8 cellular contexts compared by ENCODE assay signal in genomic region chr12:31658743-31659086, GRCh38. TPM values are rescaled to one million over a fixed set of nuclear protein-coding genes. Genes with fewer than 3 reads are reported as not detected.
DNase-seq lines count a peak whose midpoint lies in the region; ATAC-seq and TF ChIP-seq lines count a peak whose summit lies in the region.

No MANE protein-coding gene starts in this region.

- no peak for DNase-seq in activated naive CD4-positive, alpha-beta T cell treated with anti-CD3 and anti-CD28 coated beads for 36 hours
- DNase-seq in activated naive CD4-positive, alpha-beta T cell treated with Interleukin-2 at 50 U/mL for 16 hours, result no peak
- DNase-seq in right atrium auricular region (ENCODE audit: low spot score), result no peak
- DNase-seq in stimulated activated naive CD8-positive, alpha-beta T cell treated with anti-CD3 and anti-CD28 coated beads, Interleukin-15, amount 100 ng/mL, for 72 hours, result no peak
- no peak for DNase-seq in KBM-7

- peaks cover 11% of the 10 kb centered on the region for H3K4me1 Mint-ChIP-seq in activated naive CD4-positive, alpha-beta T cell treated with anti-CD3 and anti-CD28 coated beads for 36 hours (ENCODE audit: low read depth)
- H3K4me1 Mint-ChIP-seq in stimulated activated naive CD8-positive, alpha-beta T cell treated with anti-CD3 and anti-CD28 coated beads, Interleukin-15, amount 100 ng/mL, for 72 hours, result peaks cover 7% of the 10 kb centered on the region

- H3K27ac Mint-ChIP-seq in activated naive CD4-positive, alpha-beta T cell treated with anti-CD3 and anti-CD28 coated beads for 36 hours, result peak overlapping the region; percentile 98
- peak overlapping the region in 1 of 2 donors; percentile 35 for H3K27ac Mint-ChIP-seq in stimulated activated naive CD8-positive, alpha-beta T cell treated with anti-CD3 and anti-CD28 coated beads, Interleukin-15, amount 100 ng/mL, for 72 hours

- TF ChIP-seq CTCF in WI38 (IDR thresholded peaks at IDR 0.05; ENCODE audit: low read depth, low read length) (no peak), right atrium auricular region (IDR thresholded peaks at IDR 0.05) (no peak)

- H3K4me3 ChIP-seq in WI38 (ENCODE audit: low read depth, low read length) (peak overlapping the region; percentile 83), right atrium auricular region (peak overlapping the region; percentile 56 to 66)

- CTCF ChIA-PET in activated naive CD4-positive, alpha-beta T cell treated with anti-CD3 and anti-CD28 coated beads for 36 hours (lab: Charles Lee), result interaction anchor here (0.6 to 1.6 kb wide), 5 partner anchors 23 to 653 kb away, joined by 3 to 4 read pairs (median 3); no protein-coding TSS in a partner anchor

- H3K27me3 Mint-ChIP-seq in activated naive CD4-positive, alpha-beta T cell treated with anti-CD3 and anti-CD28 coated beads for 36 hours (ENCODE audit: low read depth), result no peaks in the 10 kb centered on the region
- H3K27me3 Mint-ChIP-seq in stimulated activated naive CD8-positive, alpha-beta T cell treated with anti-CD3 and anti-CD28 coated beads, Interleukin-15, amount 100 ng/mL, for 72 hours, result no peaks in the 10 kb centered on the region

- intact Hi-C loops in activated naive CD4-positive, alpha-beta T cell treated with anti-CD3 and anti-CD28 coated beads for 36 hours (cut with micrococcal nuclease), result loop anchor here (1.0 to 5.0 kb wide), 15 partner anchors 24 to 1021 kb away; partner anchors contain the start of genes AMN1, DNM1L, FGD4 and RESF1

- H3K36me3 Mint-ChIP-seq in activated naive CD4-positive, alpha-beta T cell treated with anti-CD3 and anti-CD28 coated beads for 36 hours (ENCODE audit: low read depth), result no peaks in the 10 kb centered on the region

- H3K9me3 Mint-ChIP-seq in activated naive CD4-positive, alpha-beta T cell treated with anti-CD3 and anti-CD28 coated beads for 36 hours, result no peaks in the 10 kb centered on the region
- H3K9me3 Mint-ChIP-seq in stimulated activated naive CD8-positive, alpha-beta T cell treated with anti-CD3 and anti-CD28 coated beads, Interleukin-15, amount 100 ng/mL, for 72 hours, result no peaks in the 10 kb centered on the region

- H3K36me3 ChIP-seq in right atrium auricular region, result no peaks in the 10 kb centered on the region

- peaks cover 0 to 6% of the 10 kb centered on the region in 2 donors for H3K4me1 ChIP-seq in right atrium auricular region

- in situ Hi-C loops in KBM-7 (cut with MboI; ENCODE audit: low pct_unique_long_range_greater_than_20kb, low sequenced_read_pairs), result loop anchor here (25.0 kb wide), 1 partner anchor 629 kb away; no protein-coding TSS in a partner anchor

- H3K9me3 ChIP-seq in right atrium auricular region, result no peaks in the 10 kb centered on the region

- H3K4me3 Mint-ChIP-seq in activated naive CD4-positive, alpha-beta T cell treated with anti-CD3 and anti-CD28 coated beads for 36 hours, result peak overlapping the region; percentile 94
- H3K4me3 Mint-ChIP-seq in stimulated activated naive CD8-positive, alpha-beta T cell treated with anti-CD3 and anti-CD28 coated beads, Interleukin-15, amount 100 ng/mL, for 72 hours, result peak overlapping the region; percentile 88 to 89

- peak overlapping the region; percentile 89 to 91 for H3K27ac ChIP-seq in right atrium auricular region

- peak; percentile 16 for ATAC-seq in stimulated activated naive CD8-positive, alpha-beta T cell treated with anti-CD3 and anti-CD28 coated beads, Interleukin-15, amount 100 ng/mL, for 72 hours
- ATAC-seq in GM21360 (IDR thresholded peaks at IDR 0.05; ENCODE audit: unreplicated experiment) (no peak), GM21390 (IDR thresholded peaks at IDR 0.05; ENCODE audit: unreplicated experiment) (no peak)

- no peaks in the 10 kb centered on the region for H3K27me3 ChIP-seq in right atrium auricular region

RNA-seq across cellular contexts. Expression of gene ETFBKMT, which starts 0.8 kb away (rescaled TPM):
- 1 to 10 TPM in 1 of 2 experiments, under 1 TPM in 1; 0.91 to 1.2 TPM for total RNA-seq in activated naive CD4-positive, alpha-beta T cell treated with anti-CD3 and anti-CD28 coated beads for 36 hours
- 1 to 10 TPM; 2.2 to 4.2 TPM for total RNA-seq in right atrium auricular region
